Comparison of ENCODE assay signal across 26 cellular contexts in the genomic region with DNA sequence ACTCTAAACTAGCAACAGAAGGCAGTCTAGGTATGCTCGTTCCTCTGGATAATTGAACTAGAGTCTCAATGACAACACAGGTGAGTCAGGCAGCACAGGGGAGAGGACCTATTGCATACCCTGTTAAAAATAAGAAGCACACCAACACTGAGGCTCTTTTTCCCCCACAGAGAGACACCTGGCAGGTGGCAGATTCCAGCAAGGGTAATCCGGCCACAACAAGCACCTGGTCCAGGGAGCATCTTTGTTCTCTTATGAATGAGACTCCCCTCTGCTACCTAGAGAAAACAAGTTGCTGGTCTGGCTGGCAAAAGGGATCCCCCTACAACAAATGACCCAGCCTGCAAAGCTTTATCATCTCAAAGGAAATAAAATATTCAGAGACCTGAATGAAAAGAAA.
"Had no signal": no experiment of that assay in that cellular context is flagged by ENCODE, and none has a peak within 500 bp of the region (broad histone marks: within the 10 kb centered on the region; RNA-seq: fewer than 3 reads in every experiment).

No MANE protein-coding gene starts in this region.

- H3K27me3 Mint-ChIP-seq: dendritic cell treated with granulocyte-macrophage colony-stimulating factor and Interleukin-4, amounts not matched to agents 40 ng/mL and 50 ng/mL, for 4 days had no signal

- H3K9me3 ChIP-seq: colonic mucosa, esophagus muscularis mucosa, gastroesophageal sphincter, ovary, psoas muscle, sigmoid colon, spleen, thoracic aorta, tibial nerve, upper lobe of left lung had no signal

- H3K4me3 ChIP-seq: colonic mucosa, esophagus muscularis mucosa, gastroesophageal sphincter, heart left ventricle, hepatocyte, lung, ovary, psoas muscle, sigmoid colon, spleen, thoracic aorta, tibial nerve, upper lobe of left lung had no signal

- H3K4me1 Mint-ChIP-seq: memory B cell; natural killer cell; stimulated activated naive B cell treated with anti-CD40 and anti-IgM and Interleukin-4, amounts not matched to agents 10 μg/mL and 1 μg/mL and 100 μg/mL, for 72 hours had no signal

- H3K9me3 Mint-ChIP-seq: dendritic cell treated with granulocyte-macrophage colony-stimulating factor and Interleukin-4, amounts not matched to agents 40 ng/mL and 50 ng/mL, for 4 days; memory B cell; stimulated activated naive CD8-positive, alpha-beta T cell treated with anti-CD3 and anti-CD28 coated beads, Interleukin-15, Interleukin-2, amounts not matched to agents 100 ng/mL and 50 ng/mL, for 24 hours had no signal

- H3K27ac ChIP-seq: colonic mucosa, esophagus muscularis mucosa, foreskin keratinocyte, gastroesophageal sphincter, heart left ventricle, hepatocyte, ovary, psoas muscle, sigmoid colon, spleen, thoracic aorta, tibial nerve, upper lobe of left lung had no signal

- H3K27ac Mint-ChIP-seq: dendritic cell treated with granulocyte-macrophage colony-stimulating factor and Interleukin-4, amounts not matched to agents 40 ng/mL and 50 ng/mL, for 4 days; memory B cell; natural killer cell; stimulated activated naive B cell treated with anti-CD40 and anti-IgM and Interleukin-4, amounts not matched to agents 10 μg/mL and 1 μg/mL and 100 μg/mL, for 72 hours; stimulated activated naive CD8-positive, alpha-beta T cell treated with anti-CD3 and anti-CD28 coated beads, Interleukin-15, Interleukin-2, amounts not matched to agents 100 ng/mL and 50 ng/mL, for 24 hours had no signal

- ATAC-seq: foreskin keratinocyte; gastroesophageal sphincter; heart left ventricle; left lobe of liver; natural killer cell; psoas muscle; right cardiac atrium; stimulated activated naive B cell treated with anti-CD40 and anti-IgM and Interleukin-4, amounts not matched to agents 10 μg/mL and 1 μg/mL and 100 μg/mL, for 72 hours had no signal

- DNase-seq: colonic mucosa; effector CD8-positive, alpha-beta T cell; foreskin keratinocyte; heart left ventricle; kidney; natural killer cell; occipital lobe; ovary; posterior cingulate gyrus; psoas muscle; right cardiac atrium; sigmoid colon; spleen; stimulated activated CD4-positive, alpha-beta T cell treated with anti-CD3 and anti-CD28 coated beads, Interleukin-4, amount 100 ng/mL, for 4 hours; stimulated activated naive B cell treated with anti-CD40 and anti-IgM and Interleukin-4, amounts not matched to agents 10 μg/mL and 1 μg/mL and 100 μg/mL, for 72 hours had no signal

- H3K27me3 ChIP-seq: colonic mucosa, esophagus muscularis mucosa, foreskin keratinocyte, gastroesophageal sphincter, hepatocyte, ovary, sigmoid colon, tibial nerve, upper lobe of left lung had no signal

- H3K36me3 ChIP-seq: colonic mucosa, esophagus muscularis mucosa, gastroesophageal sphincter, heart left ventricle, ovary, sigmoid colon, spleen, thoracic aorta, tibial nerve, upper lobe of left lung had no signal

- H3K36me3 Mint-ChIP-seq: memory B cell; natural killer cell; stimulated activated naive B cell treated with anti-CD40 and anti-IgM and Interleukin-4, amounts not matched to agents 10 μg/mL and 1 μg/mL and 100 μg/mL, for 72 hours had no signal

- H3K4me3 Mint-ChIP-seq: dendritic cell treated with granulocyte-macrophage colony-stimulating factor and Interleukin-4, amounts not matched to agents 40 ng/mL and 50 ng/mL, for 4 days; memory B cell; natural killer cell; stimulated activated naive B cell treated with anti-CD40 and anti-IgM and Interleukin-4, amounts not matched to agents 10 μg/mL and 1 μg/mL and 100 μg/mL, for 72 hours; stimulated activated naive CD8-positive, alpha-beta T cell treated with anti-CD3 and anti-CD28 coated beads, Interleukin-15, Interleukin-2, amounts not matched to agents 100 ng/mL and 50 ng/mL, for 24 hours had no signal

- H3K4me1 ChIP-seq: colonic mucosa, esophagus muscularis mucosa, foreskin keratinocyte, gastroesophageal sphincter, heart left ventricle, psoas muscle, sigmoid colon, spleen, tibial nerve had no signal
